Comparison of ENCODE assay signal across 26 cellular contexts in genomic region chr6:35055906-35056305, GRCh38.
"Had no signal": no experiment of that assay in that cellular context is flagged by ENCODE, and none has a peak within 500 bp of the region (broad histone marks: within the 10 kb centered on the region; RNA-seq: fewer than 3 reads in every experiment).

No MANE protein-coding gene starts in this region.

- H3K27ac Mint-ChIP-seq: nephron; stimulated activated effector memory CD8-positive, alpha-beta T cell treated with anti-CD3 and anti-CD28 coated beads, Interleukin-12 subunit alpha, Interleukin-12 subunit beta, amount 100 ng/mL, for 72 hours had no signal

- H3K4me3 Mint-ChIP-seq: nephron; stimulated activated effector memory CD8-positive, alpha-beta T cell treated with anti-CD3 and anti-CD28 coated beads, Interleukin-12 subunit alpha, Interleukin-12 subunit beta, amount 100 ng/mL, for 72 hours had no signal

- H3K27me3 ChIP-seq: dorsolateral prefrontal cortex, foreskin keratinocyte, hepatocyte, suprapubic skin, thyroid gland, upper lobe of right lung, vagina had no signal

- H3K9me3 ChIP-seq: psoas muscle, suprapubic skin, thyroid gland, upper lobe of right lung, vagina had no signal

- H3K4me1 Mint-ChIP-seq: stimulated activated effector memory CD8-positive, alpha-beta T cell treated with anti-CD3 and anti-CD28 coated beads, Interleukin-12 subunit alpha, Interleukin-12 subunit beta, amount 100 ng/mL, for 72 hours had no signal

- H2AFZ ChIP-seq: hepatocyte had no signal

- H3K4me1 ChIP-seq: foreskin keratinocyte had no signal

- H3K27ac ChIP-seq: foreskin keratinocyte, hepatocyte, psoas muscle, suprapubic skin, upper lobe of right lung, vagina had no signal

- ATAC-seq: foreskin keratinocyte; left cardiac atrium; left ventricle myocardium superior; psoas muscle; sciatic nerve; stimulated activated effector memory CD8-positive, alpha-beta T cell treated with anti-CD3 and anti-CD28 coated beads, Interleukin-12 subunit alpha, Interleukin-12 subunit beta, amount 100 ng/mL, for 72 hours; stimulated activated naive CD8-positive, alpha-beta T cell treated with anti-CD3 and anti-CD28 coated beads, Interleukin-15, Interleukin-2, amounts not matched to agents 100 U/mL and 50 U/mL, for 24 hours; upper lobe of right lung had no signal

- H3K9me3 Mint-ChIP-seq: nephron; stimulated activated effector memory CD8-positive, alpha-beta T cell treated with anti-CD3 and anti-CD28 coated beads, Interleukin-12 subunit alpha, Interleukin-12 subunit beta, amount 100 ng/mL, for 72 hours had no signal

- DNase-seq: cortex of kidney; dorsolateral prefrontal cortex; effector CD8-positive, alpha-beta T cell; foreskin keratinocyte; head of caudate nucleus; kidney; left cardiac atrium; left ventricle myocardium superior; mesenchymal stem cell; midbrain; occipital lobe; psoas muscle; retina; stimulated activated CD4-positive, alpha-beta T cell treated with anti-CD3 and anti-CD28 coated beads, Interleukin-2, amount 100 ng/mL, for 48 hours; stimulated activated CD8-positive, alpha-beta memory T cell treated with anti-CD3 and anti-CD28 coated beads, Interleukin-4, amount 100 ng/mL, for 48 hours; stimulated activated naive CD8-positive, alpha-beta T cell treated with anti-CD3 and anti-CD28 coated beads, Interleukin-15, Interleukin-2, amounts not matched to agents 100 U/mL and 50 U/mL, for 24 hours; thyroid gland; upper lobe of right lung had no signal

- H3K4me2 ChIP-seq: hepatocyte had no signal

- H3K4me3 ChIP-seq: dorsolateral prefrontal cortex, hepatocyte, lung, psoas muscle, skin epidermis, suprapubic skin, thyroid gland, upper lobe of right lung, vagina had no signal
